8 cellular contexts compared by ENCODE assay signal in the genomic region with DNA sequence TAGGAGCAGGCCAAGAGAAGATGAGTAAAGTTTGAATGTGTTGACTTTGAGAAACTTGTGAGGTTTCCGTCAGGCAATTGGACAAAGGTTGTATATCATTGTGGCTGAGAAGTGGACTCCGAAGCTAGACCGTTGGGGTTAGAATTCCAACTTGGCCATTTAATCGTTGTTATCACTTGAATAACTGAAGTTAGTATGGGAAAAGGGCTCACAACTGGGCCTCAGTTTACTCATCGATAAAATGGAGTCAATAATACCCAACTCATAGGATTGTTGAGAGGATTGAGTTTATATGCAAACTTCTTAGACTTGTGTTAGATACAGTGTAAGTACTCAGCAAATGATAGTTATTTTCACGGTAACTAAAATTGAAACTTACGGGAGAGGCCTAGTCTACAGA. TPM values are rescaled to one million over a fixed set of nuclear protein-coding genes. Genes with fewer than 3 reads are reported as not detected.
DNase-seq lines count a peak whose midpoint lies in the region; ATAC-seq and TF ChIP-seq lines count a peak whose summit lies in the region.

No MANE protein-coding gene starts in this region.

- H3K27ac ChIP-seq in Peyer's patch, result peak overlapping the region in 1 of 4 donors; percentile 57
- peak overlapping the region; percentile 70 for H3K27ac ChIP-seq in fibroblast of lung (ENCODE audit: insufficient read depth, low read length)

- H3K9ac ChIP-seq in ES-I3 (ENCODE audit: low read depth, low read length), result peak overlapping the region; percentile 80
- peak overlapping the region; percentile 21 for H3K9ac ChIP-seq in fibroblast of lung (ENCODE audit: insufficient read depth, low read length)

- H3K79me2 ChIP-seq in fibroblast of lung (ENCODE audit: control insufficient read depth, insufficient read depth, low read length), result peaks cover 53% of the 10 kb centered on the region

- H3K36me3 Mint-ChIP-seq in progenitor cell of endocrine pancreas (ENCODE audit: insufficient read depth), result peaks cover 6% of the 10 kb centered on the region

- peak overlapping the region; percentile 88 for H3K4me3 Mint-ChIP-seq in progenitor cell of endocrine pancreas (ENCODE audit: low read depth)

- ATAC-seq in HG02759 (IDR thresholded peaks at IDR 0.05; ENCODE audit: unreplicated experiment) (no peak), GM18867 (IDR thresholded peaks at IDR 0.05; ENCODE audit: unreplicated experiment) (no peak)

- peak overlapping the region; percentile 94 for H3K27ac Mint-ChIP-seq in progenitor cell of endocrine pancreas

- no peaks in the 10 kb centered on the region for H3K27me3 ChIP-seq in Peyer's patch
- H3K27me3 ChIP-seq in fibroblast of lung (ENCODE audit: control insufficient read depth, insufficient read depth, low read length), result no peaks in the 10 kb centered on the region

- no peaks in the 10 kb centered on the region for H4K20me1 ChIP-seq in fibroblast of lung (ENCODE audit: control insufficient read depth, extremely low read depth, insufficient read depth, low read length)

- peaks cover 23% of the 10 kb centered on the region for H3K36me3 ChIP-seq in ES-I3 (ENCODE audit: insufficient read depth, low read length)
- peaks cover 0 to 41% (median 0%) of the 10 kb centered on the region in 3 donors for H3K36me3 ChIP-seq in Peyer's patch
- H3K36me3 ChIP-seq in fibroblast of lung (ENCODE audit: control insufficient read depth, insufficient read depth, low read length), result peaks cover 5% of the 10 kb centered on the region

- peaks cover 25% of the 10 kb centered on the region for H3K4me1 Mint-ChIP-seq in progenitor cell of endocrine pancreas (ENCODE audit: low read depth)

- no peak for TF ChIP-seq CTCF in Peyer's patch (IDR thresholded peaks at IDR 0.05)
- TF ChIP-seq CTCF in fibroblast of lung (conservative IDR thresholded peaks at IDR 0.05 in 1 of 2, IDR thresholded peaks at IDR 0.05 in 1 of 2; ENCODE audit: low read depth in 1 of 2, low read length in 2 of 2), result no peak
- no peak for TF ChIP-seq CTCF in progenitor cell of endocrine pancreas (IDR thresholded peaks at IDR 0.05; ENCODE audit: unreplicated experiment)

- no peaks in the 10 kb centered on the region for H3K9me3 Mint-ChIP-seq in progenitor cell of endocrine pancreas (ENCODE audit: low read depth)

- no peak for DNase-seq in Peyer's patch
- no peak for DNase-seq in fibroblast of lung (ENCODE audit: low read depth in 2 of 2)
- DNase-seq in progenitor cell of endocrine pancreas (ENCODE audit: low spot score, unreplicated experiment), result no peak
- DNase-seq in SKM-1 (lab: John Stamatoyannopoulos, UW; ENCODE audit: unreplicated experiment), result no peak
- no peak for DNase-seq in NCI-H345 treated with DMSO at 0.1 percent for 48 hours (lab: John Stamatoyannopoulos, UW; ENCODE audit: unreplicated experiment)

- no peaks in the 10 kb centered on the region for H3K27me3 Mint-ChIP-seq in progenitor cell of endocrine pancreas

- TF ChIP-seq POLR2A in Peyer's patch (IDR thresholded peaks at IDR 0.05), result no peak

- H3K4me2 ChIP-seq in fibroblast of lung (ENCODE audit: extremely low read depth, insufficient read depth, low read length), result peak overlapping the region; percentile 95

- peaks cover 8% of the 10 kb centered on the region for H3K4me1 ChIP-seq in ES-I3 (ENCODE audit: insufficient read depth, low read length)
- H3K4me1 ChIP-seq in Peyer's patch, result peaks cover 0 to 31% (median 8%) of the 10 kb centered on the region in 4 donors
- H3K4me1 ChIP-seq in fibroblast of lung (ENCODE audit: control insufficient read depth, extremely low read depth, insufficient read depth, low read length), result peaks cover 3% of the 10 kb centered on the region

- H3K9me3 ChIP-seq in ES-I3 (ENCODE audit: control insufficient read depth, insufficient read depth, low read length) (no peaks in the 10 kb centered on the region), Peyer's patch (no peaks in the 10 kb centered on the region), fibroblast of lung (ENCODE audit: control insufficient read depth, insufficient read depth, low read depth, low read length) (no peaks in the 10 kb centered on the region)

- no peak overlapping the region for H2AFZ ChIP-seq in fibroblast of lung (ENCODE audit: low read length)

- peak overlapping the region; percentile 69 to 85 (median 83) for H3K4me3 ChIP-seq in Peyer's patch
- peak overlapping the region; percentile 74 to 98 (median 90) for H3K4me3 ChIP-seq in fibroblast of lung (replicated peaks in 1 of 4; ENCODE audit: control extremely low read depth in 1 of 4, insufficient read depth in 1 of 4, low read depth in 3 of 4, low read length in 4 of 4)

RNA-seq across cellular contexts. Expression of a gene that starts 0.8 kb away (rescaled TPM):
- total RNA-seq in Peyer's patch (100 to 1,000 TPM in 2 of 4 donors, 10 to 100 TPM in 2; 40.4 to 162 (median 107) TPM), fibroblast of lung (117 TPM in 2 replicates), progenitor cell of endocrine pancreas (148 and 158 TPM in 2 replicates)
- polyA plus RNA-seq in fibroblast of lung, result 155 and 213 TPM in 2 replicates
- polyA plus RNA-seq in fibroblast of lung (2012), result 237 and 288 TPM in 2 replicates
- polyA minus RNA-seq in fibroblast of lung (ENCODE audit: low replicate concordance), result 42.8 TPM in 1 of 2 replicates, not detected in the other

RNA-seq across cellular contexts. Expression of a gene that starts 0.9 kb away (rescaled TPM):
- total RNA-seq in Peyer's patch (10 to 100 TPM; 12.6 to 15.4 (median 14.2) TPM), fibroblast of lung (11.3 and 12.1 TPM in 2 replicates), progenitor cell of endocrine pancreas (14.4 and 14.5 TPM in 2 replicates)
- 11.5 and 12.5 TPM in 2 replicates for polyA plus RNA-seq in fibroblast of lung
- 6.6 and 7.5 TPM in 2 replicates for polyA plus RNA-seq in fibroblast of lung (2012)
- 7.0 and 9.8 TPM in 2 replicates for polyA minus RNA-seq in fibroblast of lung (ENCODE audit: low replicate concordance)

RNA-seq across cellular contexts. Expression of a gene that starts 52.2 kb away (rescaled TPM):
- total RNA-seq in Peyer's patch (10 to 100 TPM; 31.7 to 99.9 (median 44.9) TPM), fibroblast of lung (52.6 and 57.0 TPM in 2 replicates), progenitor cell of endocrine pancreas (78.5 and 90.8 TPM in 2 replicates)
- polyA plus RNA-seq in fibroblast of lung, result 59.1 and 60.2 TPM in 2 replicates
- polyA plus RNA-seq in fibroblast of lung (2012), result 53.8 and 58.9 TPM in 2 replicates
- polyA minus RNA-seq in fibroblast of lung (ENCODE audit: low replicate concordance), result 6.3 and 20.7 TPM in 2 replicates
